In genomic region chr5:14292766-14293165, GRCh38 we compare ENCODE assay signal across 1 cellular context.
TF ChIP-seq lines count a peak whose summit lies in the region.

No MANE protein-coding gene starts in this region.

TF ChIP-seq in K562, 482 proteins besides CTCF, POLR2A, EP300 and RAD21 (continued from another document):
- TF ChIP-seq THAP12 (CRISPR knock-in tag; IDR thresholded peaks at IDR 0.05) (no peak), L3MBTL2 (IDR thresholded peaks at IDR 0.05) (no peak), KLF1 (tag; IDR thresholded peaks at IDR 0.05) (no peak), KLF6 (CRISPR knock-in tag; IDR thresholded peaks at IDR 0.05; ENCODE audit: borderline replicate concordance) (no peak), ZNF707 (CRISPR knock-in tag; conservative IDR thresholded peaks at IDR 0.05) (no peak), PHF8 (IDR thresholded peaks at IDR 0.05; ENCODE audit: borderline replicate concordance, low read length) (no peak), SNAPC5 (CRISPR knock-in tag; IDR thresholded peaks at IDR 0.05) (no peak), ZNF124 (CRISPR knock-in tag; IDR thresholded peaks at IDR 0.05) (no peak)
